Comparison of ENCODE assay signal across 8 cellular contexts in genomic region chr19:52527954-52528326, GRCh38. TPM values are rescaled to one million over a fixed set of nuclear protein-coding genes. Genes with fewer than 3 reads are reported as not detected.
DNase-seq lines count a peak whose midpoint lies in the region; ATAC-seq and TF ChIP-seq lines count a peak whose summit lies in the region.

No MANE protein-coding gene starts in this region.

- H3K9ac ChIP-seq in fibroblast of lung (ENCODE audit: insufficient read depth, low read length) = peak overlapping the region; percentile 87

- H3K79me2 ChIP-seq in fibroblast of lung (ENCODE audit: control insufficient read depth, insufficient read depth, low read length) = peaks cover 6% of the 10 kb centered on the region

- H3K4me1 Mint-ChIP-seq in T-helper 17 cell = peaks cover 19% of the 10 kb centered on the region
- H3K4me1 Mint-ChIP-seq in natural killer cell treated with Interleukin-12 subunit alpha and Interleukin-12 subunit beta and Interleukin-15 and Interleukin-18, amount 100 ng/mL, for 72 hours (ENCODE audit: low read depth in 2 of 2) = peaks cover 12 to 18% of the 10 kb centered on the region in 2 donors

- ATAC-seq in HG02678 (IDR thresholded peaks at IDR 0.05; ENCODE audit: unreplicated experiment) = peak; percentile 6
- ATAC-seq in T-helper 17 cell = peak; percentile 2
- ATAC-seq in natural killer cell treated with Interleukin-12 subunit alpha and Interleukin-12 subunit beta and Interleukin-15 and Interleukin-18, amount 100 ng/mL, for 72 hours = peak; percentile 4 to 22

- no peaks in the 10 kb centered on the region for H3K27me3 Mint-ChIP-seq in T-helper 17 cell
- H3K27me3 Mint-ChIP-seq in natural killer cell treated with Interleukin-12 subunit alpha and Interleukin-12 subunit beta and Interleukin-15 and Interleukin-18, amount 100 ng/mL, for 72 hours = no peaks in the 10 kb centered on the region

- TF ChIP-seq CTCF in fibroblast of lung (conservative IDR thresholded peaks at IDR 0.05 in 1 of 2, IDR thresholded peaks at IDR 0.05 in 1 of 2; ENCODE audit: low read depth in 1 of 2, low read length in 2 of 2) = no peak

- H3K4me3 Mint-ChIP-seq in T-helper 17 cell = peak overlapping the region; percentile 97
- peak overlapping the region; percentile 90 for H3K4me3 Mint-ChIP-seq in natural killer cell treated with Interleukin-12 subunit alpha and Interleukin-12 subunit beta and Interleukin-15 and Interleukin-18, amount 100 ng/mL, for 72 hours

- peak overlapping the region; percentile 83 for H3K27ac ChIP-seq in fibroblast of lung (ENCODE audit: insufficient read depth, low read length)

- H3K27me3 ChIP-seq in fibroblast of lung (ENCODE audit: control insufficient read depth, insufficient read depth, low read length) = no peaks in the 10 kb centered on the region

- peak overlapping the region; percentile 97 for H3K4me2 ChIP-seq in fibroblast of lung (ENCODE audit: extremely low read depth, insufficient read depth, low read length)

- peak overlapping the region; percentile 64 to 85 (median 74) for H3K4me3 ChIP-seq in fibroblast of lung (replicated peaks in 1 of 4; ENCODE audit: control extremely low read depth in 1 of 4, insufficient read depth in 1 of 4, low read depth in 3 of 4, low read length in 4 of 4)

- H4K20me1 ChIP-seq in fibroblast of lung (ENCODE audit: control insufficient read depth, extremely low read depth, insufficient read depth, low read length) = no peaks in the 10 kb centered on the region

- H3K4me1 ChIP-seq in fibroblast of lung (ENCODE audit: control insufficient read depth, extremely low read depth, insufficient read depth, low read length) = peaks cover 2% of the 10 kb centered on the region

- H3K9me3 Mint-ChIP-seq in natural killer cell treated with Interleukin-12 subunit alpha and Interleukin-12 subunit beta and Interleukin-15 and Interleukin-18, amount 100 ng/mL, for 72 hours = no peaks in the 10 kb centered on the region

- peaks cover 6% of the 10 kb centered on the region for H3K36me3 Mint-ChIP-seq in T-helper 17 cell (ENCODE audit: low read depth)
- H3K36me3 Mint-ChIP-seq in natural killer cell treated with Interleukin-12 subunit alpha and Interleukin-12 subunit beta and Interleukin-15 and Interleukin-18, amount 100 ng/mL, for 72 hours = peaks cover 14% of the 10 kb centered on the region

- H3K9me3 ChIP-seq in T-helper 17 cell (ENCODE audit: control insufficient read depth, low read length, poor library complexity, severe bottlenecking) (no peaks in the 10 kb centered on the region), fibroblast of lung (ENCODE audit: control insufficient read depth, insufficient read depth, low read depth, low read length) (no peaks in the 10 kb centered on the region)

- H3K36me3 ChIP-seq in fibroblast of lung (ENCODE audit: control insufficient read depth, insufficient read depth, low read length) = no peaks in the 10 kb centered on the region

- peak overlapping the region; percentile 96 for H3K27ac Mint-ChIP-seq in T-helper 17 cell
- peak overlapping the region; percentile 84 to 87 for H3K27ac Mint-ChIP-seq in natural killer cell treated with Interleukin-12 subunit alpha and Interleukin-12 subunit beta and Interleukin-15 and Interleukin-18, amount 100 ng/mL, for 72 hours

- peak; percentile 37 for DNase-seq in GM03348 (ENCODE audit: low spot score)
- DNase-seq in T-helper 17 cell = no peak
- DNase-seq in fibroblast of lung (ENCODE audit: low read depth in 2 of 2) = peak; percentile 2
- no peak for DNase-seq in natural killer cell treated with Interleukin-12 subunit alpha and Interleukin-12 subunit beta and Interleukin-15 and Interleukin-18, amount 100 ng/mL, for 72 hours (ENCODE audit: low spot score)
- DNase-seq in H4 (ENCODE audit: low spot score) = no peak
- no peak for DNase-seq in occipital lobe (lab: John Stamatoyannopoulos, UW)
- DNase-seq in SIG-M5 treated with dmso at 0.1 percent for 504 hours (lab: John Stamatoyannopoulos, UW; ENCODE audit: unreplicated experiment) = no peak

- H2AFZ ChIP-seq in fibroblast of lung (ENCODE audit: low read length) = peak overlapping the region; percentile 85

RNA-seq across cellular contexts. Expression of gene ZNF808, which starts 0.5 kb away (rescaled TPM):
- total RNA-seq in T-helper 17 cell = 10 to 100 TPM; 17.3 to 20.1 TPM
- total RNA-seq in fibroblast of lung = 17.7 and 23.1 TPM in 2 replicates
- 6.0 and 6.1 TPM in 2 replicates for polyA plus RNA-seq in fibroblast of lung
- 2.4 and 2.5 TPM in 2 replicates for polyA plus RNA-seq in fibroblast of lung (2012)
- 3.5 and 5.7 TPM in 2 replicates for polyA minus RNA-seq in fibroblast of lung (ENCODE audit: low replicate concordance)
- 10 to 100 TPM; 34.6 to 42.5 TPM for total RNA-seq in natural killer cell treated with Interleukin-12 subunit alpha and Interleukin-12 subunit beta and Interleukin-15 and Interleukin-18, amount 100 ng/mL, for 72 hours
- 9.1 and 11.6 TPM in 2 replicates for total RNA-seq in H4 (2014; rRNA removed; shearing (Covaris generic))
- 23.9 TPM for total RNA-seq in occipital lobe

RNA-seq across cellular contexts. Expression of gene ZNF701, which starts 42.1 kb away (rescaled TPM):
- 10 to 100 TPM; 14.9 to 19.0 TPM for total RNA-seq in T-helper 17 cell
- total RNA-seq in fibroblast of lung = 12.6 and 18.8 TPM in 2 replicates
- 5.7 and 6.8 TPM in 2 replicates for polyA plus RNA-seq in fibroblast of lung
- 2.6 and 3.0 TPM in 2 replicates for polyA plus RNA-seq in fibroblast of lung (2012)
- 5.4 and 10.9 TPM in 2 replicates for polyA minus RNA-seq in fibroblast of lung (ENCODE audit: low replicate concordance)
- total RNA-seq in natural killer cell treated with Interleukin-12 subunit alpha and Interleukin-12 subunit beta and Interleukin-15 and Interleukin-18, amount 100 ng/mL, for 72 hours = 10 to 100 TPM; 30.7 to 33.4 TPM
- 5.4 and 6.8 TPM in 2 replicates for total RNA-seq in H4 (2014; rRNA removed; shearing (Covaris generic))
- 27.3 TPM for total RNA-seq in occipital lobe

Comparison
In these comparisons a context has a peak if more than half of its experiments do, and no peak if none do; other contexts are left out.
1. DNase-seq: peak in GM03348 (single experiment) and fibroblast of lung (2 of 2); none in T-helper 17 cell (0 of 3), natural killer cell treated with Interleukin-12 subunit alpha and Interleukin-12 subunit beta and Interleukin-15 and Interleukin-18, amount 100 ng/mL, for 72 hours (single experiment), H4 (single experiment), occipital lobe (single experiment) and SIG-M5 treated with dmso at 0.1 percent for 504 hours (single experiment).
2. Peak in every context shown above with its lines, with median percentiles within 50 percentile points of each other: ATAC-seq.